Comparison of ENCODE assay signal across 33 cellular contexts in genomic region chr1:96550014-96550413, GRCh38.
"Had no signal": no experiment of that assay in that cellular context is flagged by ENCODE, and none has a peak within 500 bp of the region (broad histone marks: within the 10 kb centered on the region; RNA-seq: fewer than 3 reads in every experiment).

No MANE protein-coding gene starts in this region.

- DNase-seq: activated effector memory CD4-positive, alpha-beta T cell treated with anti-CD3 and anti-CD28 coated beads, Interleukin-2, amount 50 U/mL, for 16 hours; activated effector memory CD4-positive, alpha-beta T cell treated with Interleukin-2 at 50 U/mL for 16 hours; activated gamma-delta T cell; activated gamma-delta T cell treated with Interleukin-2 at 50 U/mL for 16 hours; activated naive CD4-positive, alpha-beta T cell; activated naive CD4-positive, alpha-beta T cell treated with anti-CD3 and anti-CD28 coated beads for 36 hours; activated naive CD4-positive, alpha-beta T cell treated with anti-CD3 and anti-CD28 coated beads, Interleukin-2, amount 10 ng/mL, durations not matched to agents 7 days and 5 days; activated naive CD4-positive, alpha-beta T cell treated with anti-CD3 and anti-CD28 coated beads, Interleukin-2, amount 50 U/mL, for 16 hours; activated naive CD4-positive, alpha-beta T cell treated with Interleukin-2 at 50 U/mL for 16 hours; activated naive CD8-positive, alpha-beta T cell treated with anti-CD3 and anti-CD28 coated beads for 36 hours; activated naive CD8-positive, alpha-beta T cell treated with anti-CD3 and anti-CD28 coated beads, Interleukin-2, amount 10 ng/mL, durations not matched to agents 7 days and 5 days; activated naive CD8-positive, alpha-beta T cell treated with anti-CD3 and anti-CD28 coated beads, Interleukin-2, amount 50 U/mL, for 24 hours; activated T-cell treated with anti-CD3 and anti-CD28 coated beads for 4 hours; activated T-cell treated with anti-CD3 and anti-CD28 coated beads, Interleukin-2, amount 50 U/mL, for 1 hour; activated T-cell treated with anti-CD3 and anti-CD28 coated beads, Interleukin-2, amount 50 U/mL, for 24 hours; activated T-cell treated with anti-CD3 and anti-CD28 coated beads, Interleukin-2, amount 50 U/mL, for 4 hours; activated T-cell treated with anti-CD3 and anti-CD28 coated beads, Interleukin-2, amount 50 U/mL, for 48 hours; activated T-cell treated with anti-CD3 and anti-CD28 coated beads, Interleukin-2, amount 50 U/mL, for 72 hours; adrenal gland; amniotic stem cell; amygdala; anterior cingulate cortex; aorta; body of pancreas; brain microvascular endothelial cell; caudate nucleus; central memory CD4-positive, alpha-beta T cell; cerebellar nuclear complex had no signal

- H3K4me1 ChIP-seq: adrenal gland, ascending aorta, body of pancreas, breast epithelium had no signal

- H3K4me3 ChIP-seq: adrenal gland, ascending aorta, body of pancreas, breast epithelium, cardiac muscle cell had no signal

- H3K27me3 ChIP-seq: adrenal gland, ascending aorta, body of pancreas, brain microvascular endothelial cell, breast epithelium, cardiac muscle cell had no signal

- H3K36me3 ChIP-seq: adrenal gland, ascending aorta, brain microvascular endothelial cell, breast epithelium, cardiac muscle cell had no signal

- ATAC-seq: activated naive CD4-positive, alpha-beta T cell treated with anti-CD3 and anti-CD28 coated beads, Interleukin-2, amount 50 U/mL, for 72 hours; activated naive CD8-positive, alpha-beta T cell treated with anti-CD3 and anti-CD28 coated beads, Interleukin-2, amount 50 U/mL, for 24 hours; activated T-cell treated with anti-CD3 and anti-CD28 coated beads, Interleukin-2, amount 50 U/mL, for 4 hours; activated T-cell treated with anti-CD3 and anti-CD28 coated beads, Interleukin-2, amount 50 U/mL, for 72 hours; activated T-helper 17 cell treated with anti-CD3 and anti-CD28 coated beads, Interleukin-2, amount 50 U/mL, for 72 hours; body of pancreas had no signal

- H3K27ac ChIP-seq: adrenal gland, ascending aorta, body of pancreas, brain microvascular endothelial cell, breast epithelium, cardiac muscle cell had no signal

- H3K9me3 ChIP-seq: adrenal gland, ascending aorta, body of pancreas, breast epithelium had no signal
